2 cellular contexts compared by ENCODE assay signal in genomic region chr19:42176649-42176989, GRCh38.
TF ChIP-seq lines count a peak whose summit lies in the region.

No MANE protein-coding gene starts in this region.

TF ChIP-seq in A549, 52 proteins besides CTCF, POLR2A, EP300 and RAD21:
- TF ChIP-seq FOSB (CRISPR knock-in tag; IDR thresholded peaks at IDR 0.05) (no peak), E2F6 (IDR thresholded peaks at IDR 0.05; ENCODE audit: borderline replicate concordance, low read depth) (0 out of 2 replicates have a peak, but pooled peaks have one; percentile 14), BHLHE40 (IDR thresholded peaks at IDR 0.05; ENCODE audit: low read depth, low read length) (no peak), MAX (IDR thresholded peaks at IDR 0.05) (peak; percentile 3; the same call in 1 of the 2 replicates), ESRRA (IDR thresholded peaks at IDR 0.05; ENCODE audit: borderline replicate concordance, low read length) (no peak), JUN (IDR thresholded peaks at IDR 0.05) (no peak), FOSL2 (IDR thresholded peaks at IDR 0.05) (no peak), FOSL2 (CRISPR knock-in tag; IDR thresholded peaks at IDR 0.05) (no peak), PHF8 (IDR thresholded peaks at IDR 0.05; ENCODE audit: borderline replicate concordance, low read depth) (no peak), CBX8 (IDR thresholded peaks at IDR 0.05) (no peak), HOXA7 (CRISPR knock-in tag; IDR thresholded peaks at IDR 0.05) (no peak), PBX3 (IDR thresholded peaks at IDR 0.05) (no peak), HEYL (CRISPR knock-in tag; IDR thresholded peaks at IDR 0.05) (no peak)

TF ChIP-seq in GM23338, 12 proteins besides CTCF, POLR2A, EP300 and RAD21:
- peak; percentile 72 for TF ChIP-seq EZH2 (IDR thresholded peaks at IDR 0.05; ENCODE audit: low read depth, unreplicated experiment)
- no peak for TF ChIP-seq ZNF114 (CRISPR knock-in tag; IDR thresholded peaks at IDR 0.05)
